ENCODE assay signal across 9 cellular contexts in genomic region chr17:40791808-40792436, GRCh38. TPM values are rescaled to one million over a fixed set of nuclear protein-coding genes. Genes with fewer than 3 reads are reported as not detected.
DNase-seq lines count a peak whose midpoint lies in the region; ATAC-seq, FAIRE-seq and TF ChIP-seq lines count a peak whose summit lies in the region.
"Had no signal": no experiment of that assay in that cellular context is flagged by ENCODE, and none has a peak within 500 bp of the region (broad histone marks: within the 10 kb centered on the region; RNA-seq: fewer than 3 reads in every experiment).

No MANE protein-coding gene starts in this region.

- H3K4me3 ChIP-seq in AG09309 (ENCODE audit: control insufficient read depth, low read depth, low read length) (no peak overlapping the region), IMR-90 (ENCODE audit: insufficient read depth, low read depth, low read length) (no peak overlapping the region), K562 (no peak overlapping the region)

- FAIRE-seq in K562 (lab: Jason Lieb, UNC) = peak; percentile 82

- peaks cover 44% of the 10 kb centered on the region for H3K27me3 ChIP-seq in IMR-90 (ENCODE audit: control insufficient read depth, insufficient read depth, low read length)
- peaks cover 21 to 25% of the 10 kb centered on the region in 2 experiments for H3K27me3 ChIP-seq in K562 (ENCODE audit: control insufficient read depth in 2 of 2, insufficient read depth in 2 of 2, low read length in 2 of 2)

- no peak overlapping the region for H2BK5ac ChIP-seq in IMR-90 (ENCODE audit: low read depth, low read length, poor library complexity, severe bottlenecking)

- no peak overlapping the region for H2AK9ac ChIP-seq in IMR-90 (replicated peaks; ENCODE audit: low read depth, low read length, poor library complexity)

- H4K8ac ChIP-seq in IMR-90 (ENCODE audit: low read depth in 2 of 2, low read length in 2 of 2) = no peak overlapping the region

- H2BK15ac ChIP-seq in IMR-90 (ENCODE audit: low read depth, low read length) = no peak overlapping the region

- H3K36me3 ChIP-seq in IMR-90 (ENCODE audit: control insufficient read depth, insufficient read depth, low read length) (no peaks in the 10 kb centered on the region), K562 (ENCODE audit: control insufficient read depth, insufficient read depth, low read length) (no peaks in the 10 kb centered on the region)

- no peak overlapping the region for H4K5ac ChIP-seq in IMR-90 (ENCODE audit: low read depth, low read length)

- TF ChIP-seq CTCF in AG09309 (IDR thresholded peaks at IDR 0.05; ENCODE audit: control insufficient read depth, insufficient read depth, low read depth, low read length, missing control alignments) = peak; percentile 61
- TF ChIP-seq CTCF in IMR-90 (conservative IDR thresholded peaks at IDR 0.05; ENCODE audit: low read depth, low read length) = peak; percentile 71
- TF ChIP-seq CTCF in K562 (IDR thresholded peaks at IDR 0.05 in 2 of 3, conservative IDR thresholded peaks at IDR 0.05 in 1 of 3; ENCODE audit: insufficient read depth in 2 of 3, low read depth in 1 of 3, low read length in 3 of 3) = peak; percentile 52 to 73 (median 65)

- intact Hi-C loops in IMR-90 (cut with micrococcal nuclease) (loop anchor here (1.0 to 10.0 kb wide), 4 partner anchors 144 to 427 kb away; partner anchors contain the start of gene GJD3), K562 (cut with micrococcal nuclease) (loop anchor here (1.0 to 2.0 kb wide), 2 partner anchors 171 to 177 kb away; no protein-coding TSS in a partner anchor), head of caudate nucleus (cut with DNase I) (no loop called here)

- H3K4me2 ChIP-seq in IMR-90 (ENCODE audit: low read depth, low read length) (no peak overlapping the region), K562 (ENCODE audit: insufficient read depth, low read length) (no peak overlapping the region)

- H4K91ac ChIP-seq in IMR-90 (ENCODE audit: insufficient read depth, low read depth, low read length) = no peak overlapping the region

- no peak overlapping the region for H3K56ac ChIP-seq in IMR-90 (ENCODE audit: extremely low read depth, insufficient read depth, low read length)

- H2AK5ac ChIP-seq in IMR-90 (ENCODE audit: low read depth, low read length) = no peak overlapping the region

- H3K18ac ChIP-seq in IMR-90 (ENCODE audit: low read depth, low read length) = no peak overlapping the region

- POLR2A ChIA-PET in IMR-90 (lab: Charles Lee; ENCODE audit: unreplicated experiment) = no interaction called here
- POLR2A ChIA-PET in K562 (lab: Yijun Ruan, JAX) = no interaction called here

- no peak overlapping the region for H2AFZ ChIP-seq in IMR-90 (replicated peaks; ENCODE audit: low read length, poor library complexity)
- no peak overlapping the region for H2AFZ ChIP-seq in K562 (ENCODE audit: low read depth, low read length)

- H3K9me3 ChIP-seq in IMR-90 (ENCODE audit: control insufficient read depth, insufficient read depth, low read length) (no peaks in the 10 kb centered on the region), K562 (replicated peaks; ENCODE audit: control insufficient read depth, insufficient read depth, low read depth, low read length) (no peaks in the 10 kb centered on the region)

- H3K4ac ChIP-seq in IMR-90 (ENCODE audit: low read depth, low read length) = no peak overlapping the region

- no peak overlapping the region for H3K9ac ChIP-seq in IMR-90 (ENCODE audit: low read depth, low read length)
- no peak overlapping the region for H3K9ac ChIP-seq in K562 (ENCODE audit: insufficient read depth in 1 of 2, low read depth in 2 of 2, low read length in 2 of 2)

- no peak overlapping the region for H3K23ac ChIP-seq in IMR-90 (ENCODE audit: low read depth, low read length)

- peak; percentile 61 for TF ChIP-seq RAD21 in IMR-90 (IDR thresholded peaks at IDR 0.05; ENCODE audit: low read length)
- TF ChIP-seq RAD21 in K562 (CRISPR knock-in tag; conservative IDR thresholded peaks at IDR 0.05 in 1 of 2, IDR thresholded peaks at IDR 0.05 in 1 of 2) = peak; percentile 54 to 80

- H2BK120ac ChIP-seq in IMR-90 (ENCODE audit: low read depth, low read length) = no peak overlapping the region

- ATAC-seq in IMR-90 (ENCODE audit: low read depth) (peak; percentile 72), K562 (no peak), left lobe of liver (peak; percentile 82), HG02571 (IDR thresholded peaks at IDR 0.05; ENCODE audit: unreplicated experiment) (no peak), HG03378 (IDR thresholded peaks at IDR 0.05; ENCODE audit: unreplicated experiment) (no peak)

- TF ChIP-seq POLR2A in IMR-90 (IDR thresholded peaks at IDR 0.05; ENCODE audit: low read depth, low read length) (no peak), K562 (conservative IDR thresholded peaks at IDR 0.05) (no peak)

- H3K9me1 ChIP-seq in IMR-90 (ENCODE audit: insufficient read depth, low read length) (no peaks in the 10 kb centered on the region), K562 (ENCODE audit: control insufficient read depth, insufficient read depth, low read length) (no peaks in the 10 kb centered on the region)

- H3K79me2 ChIP-seq in K562 (ENCODE audit: control insufficient read depth, insufficient read depth, low read length) = no peaks in the 10 kb centered on the region

- H4K20me1 ChIP-seq in IMR-90 (ENCODE audit: insufficient read depth, low read length) (no peaks in the 10 kb centered on the region), K562 (replicated peaks; ENCODE audit: control insufficient read depth, insufficient read depth, low read length) (no peaks in the 10 kb centered on the region)

- no peak for TF ChIP-seq EP300 in K562 (IDR thresholded peaks at IDR 0.05; ENCODE audit: low read length)

- H2BK20ac ChIP-seq in IMR-90 (ENCODE audit: low read depth, low read length) = no peak overlapping the region

- WGBS in IMR-90 (ENCODE audit: extremely low coverage in 2 of 2, insufficient read length in 1 of 2), 2 experiments = 0% methylated on average over 1 of the region's 5 CpGs; no CpG with 5 or more reads in 1 of the 2 experiments
- 7% methylated on average over 5 of the region's 5 CpGs for WGBS in K562 (ENCODE audit: insufficient coverage, low coverage, missing lambda C conversion rate)

- no peaks in the 10 kb centered on the region for H3K79me1 ChIP-seq in IMR-90 (ENCODE audit: low read depth in 1 of 2, low read length in 2 of 2)

- in situ Hi-C loops in IMR-90 (cut with MboI; ENCODE audit: low sequenced_read_pairs) = loop anchor here (5.0 to 25.0 kb wide), 2 partner anchors 175 to 430 kb away; partner anchors contain the start of gene GJD3
- in situ Hi-C loops in K562 (cut with MboI) = loop anchor here (5.0 kb wide), 1 partner anchor 175 kb away; no protein-coding TSS in a partner anchor

- no peak overlapping the region for H3K27ac ChIP-seq in IMR-90 (ENCODE audit: insufficient read depth, low read length)
- H3K27ac ChIP-seq in K562 (ENCODE audit: extremely low read depth, low read depth, low read length) = no peak overlapping the region

- CTCF ChIA-PET in IMR-90 (lab: Yijun Ruan, JAX) = interaction anchor here (0.6 to 1.9 kb wide), 6 partner anchors 12 to 856 kb away, joined by 3 to 6 read pairs (median 3); no protein-coding TSS in a partner anchor
- CTCF ChIA-PET in K562 (lab: Yijun Ruan, JAX; ENCODE audit: low intra/inter-chr PET ratio) = interaction anchor here (0.5 to 1.5 kb wide), 7 partner anchors 172 to 433 kb away, joined by 3 to 10 read pairs (median 4); no protein-coding TSS in a partner anchor

- BruUV-seq in IMR-90 (replicated peaks; lab: Mats Ljungman, UMichigan) (no TSS peak), K562 (replicated peaks; lab: Mats Ljungman, UMichigan) (no TSS peak)

- no peaks in the 10 kb centered on the region for H3K4me1 ChIP-seq in IMR-90 (ENCODE audit: control insufficient read depth, insufficient read depth, low read length)
- H3K4me1 ChIP-seq in K562 (replicated peaks in 1 of 2; ENCODE audit: control insufficient read depth in 2 of 2, insufficient read depth in 2 of 2, low read length in 2 of 2) = peaks cover 3% of the 10 kb centered on the region in 2 experiments; a peak in 1 of 5 replicates

- no peak overlapping the region for H3K14ac ChIP-seq in IMR-90 (replicated peaks; ENCODE audit: low read depth, low read length)

- dilution Hi-C loops in IMR-90 (cut with HindIII; ENCODE audit: low sequenced_read_pairs, unreplicated experiment) = no loop called here

- DNase-seq in AG09309 (ENCODE audit: low read depth) (no peak), IMR-90 (peak; percentile 55), K562 (ENCODE audit: extremely low read depth in 1 of 4, low spot score in 3 of 4) (peak in 2 of 4 experiments; percentile 14 to 15), left lobe of liver (ENCODE audit: low spot score) (no peak), head of caudate nucleus (no peak), DMS79 (lab: John Stamatoyannopoulos, UW) (no peak)
- DNase-seq: activated naive CD8-positive, alpha-beta T cell treated with anti-CD3 and anti-CD28 coated beads, Interleukin-2, amount 10 ng/mL, durations not matched to agents 7 days and 5 days had no signal

RNA-seq across cellular contexts. Expression of gene KRT28, which starts 7.8 kb away (rescaled TPM):
- total RNA-seq in IMR-90 (2012; rRNA removed) = not detected in 2 replicates
- polyA plus RNA-seq in IMR-90 (2012; rRNA removed) = not detected in 2 replicates
- not detected in 2 replicates for polyA plus RNA-seq in IMR-90 (2012; cell fraction: cytosol; rRNA removed)
- not detected in 2 replicates for polyA plus RNA-seq in IMR-90 (2012; cell fraction: nucleus; rRNA removed; ENCODE audit: low replicate concordance)
- total RNA-seq in K562 (2011; cell fraction: chromatin; rRNA removed; ENCODE audit: low replicate concordance) = not detected in 2 replicates
- total RNA-seq in K562 (2011; cell fraction: nucleolus; rRNA removed) = not detected in 2 replicates
- total RNA-seq in K562 (2011; cell fraction: nucleoplasm; rRNA removed) = not detected in 2 replicates
- not detected in 2 replicates for total RNA-seq in K562 (2014; rRNA removed)
- total RNA-seq in K562 (2014; rRNA removed; fragmentation: Illumina TruSeq; extraction: Trizol) = not detected in 2 replicates
- not detected in 2 replicates for total RNA-seq in K562 (2015; rRNA removed; fragmentation: Illumina TruSeq; extraction: Trizol)
- total RNA-seq in K562 (2021) = not detected in 2 replicates
- not detected in 2 replicates for polyA plus RNA-seq in K562 (2011; rRNA removed)
- not detected in 2 replicates for polyA plus RNA-seq in K562 (2011; cell fraction: cytosol; rRNA removed)
- polyA plus RNA-seq in K562 (2011; cell fraction: nucleus; rRNA removed) = not detected in 2 replicates
- polyA plus RNA-seq in K562 (2012) = not detected in 2 replicates
- not detected in 2 replicates for polyA plus RNA-seq in K562 (2014; fragmentation: Illumina TruSeq; extraction: Trizol)
- not detected for polyA plus RNA-seq in K562 (2014; fragmentation: Nextera tagmentation; extraction: Ambion mirVana)
- polyA plus RNA-seq in K562 (2014; rRNA removed) = not detected in 2 replicates
- not detected in 2 replicates for polyA minus RNA-seq in K562 (2011; rRNA and poly(A)+ RNA removed)
- polyA minus RNA-seq in K562 (2011; cell fraction: cytosol; rRNA and poly(A)+ RNA removed) = not detected in 2 replicates
- polyA minus RNA-seq in K562 (2011; cell fraction: nucleus; rRNA and poly(A)+ RNA removed) = not detected in 2 replicates
- not detected for total RNA-seq in left lobe of liver
- total RNA-seq: activated naive CD8-positive, alpha-beta T cell treated with anti-CD3 and anti-CD28 coated beads, Interleukin-2, amount 10 ng/mL, durations not matched to agents 7 days and 5 days had no signal

RNA-seq across cellular contexts. Expression of gene KRT27, which starts 9.6 kb away (rescaled TPM):
- total RNA-seq in IMR-90 (2012; rRNA removed) = not detected in 2 replicates
- polyA plus RNA-seq in IMR-90 (2012; rRNA removed) = not detected in 2 replicates
- not detected in 2 replicates for polyA plus RNA-seq in IMR-90 (2012; cell fraction: cytosol; rRNA removed)
- not detected in 2 replicates for polyA plus RNA-seq in IMR-90 (2012; cell fraction: nucleus; rRNA removed; ENCODE audit: low replicate concordance)
- total RNA-seq in K562 (2011; cell fraction: chromatin; rRNA removed; ENCODE audit: low replicate concordance) = not detected in 2 replicates
- not detected in 2 replicates for total RNA-seq in K562 (2011; cell fraction: nucleolus; rRNA removed)
- not detected in 2 replicates for total RNA-seq in K562 (2011; cell fraction: nucleoplasm; rRNA removed)
- not detected in 2 replicates for total RNA-seq in K562 (2014; rRNA removed)
- not detected in 2 replicates for total RNA-seq in K562 (2014; rRNA removed; fragmentation: Illumina TruSeq; extraction: Trizol)
- not detected in 2 replicates for total RNA-seq in K562 (2015; rRNA removed; fragmentation: Illumina TruSeq; extraction: Trizol)
- total RNA-seq in K562 (2021) = 0.11 TPM in 1 of 2 replicates, not detected in the other
- polyA plus RNA-seq in K562 (2011; rRNA removed) = not detected in 2 replicates
- polyA plus RNA-seq in K562 (2011; cell fraction: cytosol; rRNA removed) = not detected in 2 replicates
- polyA plus RNA-seq in K562 (2011; cell fraction: nucleus; rRNA removed) = not detected in 2 replicates
- polyA plus RNA-seq in K562 (2012) = not detected in 2 replicates
- polyA plus RNA-seq in K562 (2014; fragmentation: Illumina TruSeq; extraction: Trizol) = not detected in 2 replicates
- under 1 TPM in 1 of 2 experiments, not detected in 1; 0.10 TPM for polyA plus RNA-seq in K562 (2014; fragmentation: Nextera tagmentation; extraction: Ambion mirVana)
- polyA plus RNA-seq in K562 (2014; rRNA removed) = not detected in 2 replicates
- polyA minus RNA-seq in K562 (2011; rRNA and poly(A)+ RNA removed) = not detected in 2 replicates
- not detected in 2 replicates for polyA minus RNA-seq in K562 (2011; cell fraction: cytosol; rRNA and poly(A)+ RNA removed)
- not detected in 2 replicates for polyA minus RNA-seq in K562 (2011; cell fraction: nucleus; rRNA and poly(A)+ RNA removed)
- total RNA-seq in left lobe of liver = not detected
- total RNA-seq: activated naive CD8-positive, alpha-beta T cell treated with anti-CD3 and anti-CD28 coated beads, Interleukin-2, amount 10 ng/mL, durations not matched to agents 7 days and 5 days had no signal

RNA-seq across cellular contexts. Expression of gene KRT26, which starts 19.9 kb away (rescaled TPM):
- total RNA-seq in IMR-90 (2012; rRNA removed) (not detected in 2 replicates), K562 (2014; rRNA removed) (not detected in 2 replicates), K562 (2014; rRNA removed; fragmentation: Illumina TruSeq; extraction: Trizol) (not detected in 2 replicates), K562 (2015; rRNA removed; fragmentation: Illumina TruSeq; extraction: Trizol) (not detected in 2 replicates), K562 (2021) (not detected in 2 replicates), left lobe of liver (not detected)
- polyA plus RNA-seq in IMR-90 (2012; rRNA removed) (not detected in 2 replicates), K562 (2011; rRNA removed) (not detected in 2 replicates), K562 (2014; fragmentation: Illumina TruSeq; extraction: Trizol) (not detected in 2 replicates), K562 (2014; fragmentation: Nextera tagmentation; extraction: Ambion mirVana) (not detected), K562 (2014; rRNA removed) (not detected in 2 replicates)
- polyA plus RNA-seq in IMR-90 (2012; cell fraction: cytosol; rRNA removed) = not detected in 2 replicates
- polyA plus RNA-seq in IMR-90 (2012; cell fraction: nucleus; rRNA removed; ENCODE audit: low replicate concordance) = not detected in 2 replicates
- not detected in 2 replicates for total RNA-seq in K562 (2011; cell fraction: chromatin; rRNA removed; ENCODE audit: low replicate concordance)
- not detected in 2 replicates for total RNA-seq in K562 (2011; cell fraction: nucleolus; rRNA removed)
- not detected in 2 replicates for total RNA-seq in K562 (2011; cell fraction: nucleoplasm; rRNA removed)
- polyA plus RNA-seq in K562 (2011; cell fraction: cytosol; rRNA removed) = not detected in 2 replicates
- polyA plus RNA-seq in K562 (2011; cell fraction: nucleus; rRNA removed) = not detected in 2 replicates
- polyA plus RNA-seq in K562 (2012) = not detected in 2 replicates
- not detected in 2 replicates for polyA minus RNA-seq in K562 (2011; rRNA and poly(A)+ RNA removed)
- not detected in 2 replicates for polyA minus RNA-seq in K562 (2011; cell fraction: cytosol; rRNA and poly(A)+ RNA removed)
- polyA minus RNA-seq in K562 (2011; cell fraction: nucleus; rRNA and poly(A)+ RNA removed) = not detected in 2 replicates
- total RNA-seq: activated naive CD8-positive, alpha-beta T cell treated with anti-CD3 and anti-CD28 coated beads, Interleukin-2, amount 10 ng/mL, durations not matched to agents 7 days and 5 days had no signal

RNA-seq across cellular contexts. Expression of gene KRT10, which starts 30.5 kb away (rescaled TPM):
- 0.18 and 1.1 TPM in 2 replicates for total RNA-seq in IMR-90 (2012; rRNA removed)
- 18.3 and 18.5 TPM in 2 replicates for polyA plus RNA-seq in IMR-90 (2012; rRNA removed)
- 46.5 and 78.8 TPM in 2 replicates for polyA plus RNA-seq in IMR-90 (2012; cell fraction: cytosol; rRNA removed)
- 15.0 and 35.2 TPM in 2 replicates for polyA plus RNA-seq in IMR-90 (2012; cell fraction: nucleus; rRNA removed; ENCODE audit: low replicate concordance)
- 11.6 and 27.7 TPM in 2 replicates for total RNA-seq in K562 (2011; cell fraction: chromatin; rRNA removed; ENCODE audit: low replicate concordance)
- 10.5 and 12.3 TPM in 2 replicates for total RNA-seq in K562 (2011; cell fraction: nucleolus; rRNA removed)
- 19.1 and 28.6 TPM in 2 replicates for total RNA-seq in K562 (2011; cell fraction: nucleoplasm; rRNA removed)
- total RNA-seq in K562 (2014; rRNA removed) = 64.0 and 70.5 TPM in 2 replicates
- total RNA-seq in K562 (2014; rRNA removed; fragmentation: Illumina TruSeq; extraction: Trizol) = 80.8 and 101 TPM in 2 replicates
- 45.7 and 51.0 TPM in 2 replicates for total RNA-seq in K562 (2015; rRNA removed; fragmentation: Illumina TruSeq; extraction: Trizol)
- 153 and 166 TPM in 2 replicates for total RNA-seq in K562 (2021)
- polyA plus RNA-seq in K562 (2011; rRNA removed) = 38.5 and 179 TPM in 2 replicates
- polyA plus RNA-seq in K562 (2011; cell fraction: cytosol; rRNA removed) = 14.5 and 29.1 TPM in 2 replicates
- 13.4 and 14.2 TPM in 2 replicates for polyA plus RNA-seq in K562 (2011; cell fraction: nucleus; rRNA removed)
- 97.2 and 238 TPM in 2 replicates for polyA plus RNA-seq in K562 (2012)
- 76.2 and 80.2 TPM in 2 replicates for polyA plus RNA-seq in K562 (2014; fragmentation: Illumina TruSeq; extraction: Trizol)
- polyA plus RNA-seq in K562 (2014; fragmentation: Nextera tagmentation; extraction: Ambion mirVana) = 10 to 100 TPM; 47.0 to 54.6 TPM
- polyA plus RNA-seq in K562 (2014; rRNA removed) = 110 and 139 TPM in 2 replicates
- polyA minus RNA-seq in K562 (2011; rRNA and poly(A)+ RNA removed) = 5.6 and 37.3 TPM in 2 replicates
- polyA minus RNA-seq in K562 (2011; cell fraction: cytosol; rRNA and poly(A)+ RNA removed) = 6.6 and 21.6 TPM in 2 replicates
- polyA minus RNA-seq in K562 (2011; cell fraction: nucleus; rRNA and poly(A)+ RNA removed) = 2.4 and 4.8 TPM in 2 replicates
- total RNA-seq in left lobe of liver = 12.2 TPM

RNA-seq across cellular contexts. Expression of gene KRT25, which starts 36.8 kb away (rescaled TPM):
- total RNA-seq in IMR-90 (2012; rRNA removed) (not detected in 2 replicates), K562 (2014; rRNA removed) (not detected in 2 replicates), K562 (2014; rRNA removed; fragmentation: Illumina TruSeq; extraction: Trizol) (not detected in 2 replicates), K562 (2015; rRNA removed; fragmentation: Illumina TruSeq; extraction: Trizol) (not detected in 2 replicates), K562 (2021) (not detected in 2 replicates), left lobe of liver (not detected)
- polyA plus RNA-seq in IMR-90 (2012; rRNA removed) (not detected in 2 replicates), K562 (2011; rRNA removed) (not detected in 2 replicates), K562 (2014; fragmentation: Illumina TruSeq; extraction: Trizol) (not detected in 2 replicates), K562 (2014; fragmentation: Nextera tagmentation; extraction: Ambion mirVana) (not detected), K562 (2014; rRNA removed) (not detected in 2 replicates)
- not detected in 2 replicates for polyA plus RNA-seq in IMR-90 (2012; cell fraction: cytosol; rRNA removed)
- polyA plus RNA-seq in IMR-90 (2012; cell fraction: nucleus; rRNA removed; ENCODE audit: low replicate concordance) = not detected in 2 replicates
- total RNA-seq in K562 (2011; cell fraction: chromatin; rRNA removed; ENCODE audit: low replicate concordance) = not detected in 2 replicates
- not detected in 2 replicates for total RNA-seq in K562 (2011; cell fraction: nucleolus; rRNA removed)
- total RNA-seq in K562 (2011; cell fraction: nucleoplasm; rRNA removed) = not detected in 2 replicates
- not detected in 2 replicates for polyA plus RNA-seq in K562 (2011; cell fraction: cytosol; rRNA removed)
- polyA plus RNA-seq in K562 (2011; cell fraction: nucleus; rRNA removed) = not detected in 2 replicates
- polyA plus RNA-seq in K562 (2012) = 0.19 TPM in 1 of 2 replicates, not detected in the other
- polyA minus RNA-seq in K562 (2011; rRNA and poly(A)+ RNA removed) = not detected in 2 replicates
- polyA minus RNA-seq in K562 (2011; cell fraction: cytosol; rRNA and poly(A)+ RNA removed) = not detected in 2 replicates
- not detected in 2 replicates for polyA minus RNA-seq in K562 (2011; cell fraction: nucleus; rRNA and poly(A)+ RNA removed)
- total RNA-seq: activated naive CD8-positive, alpha-beta T cell treated with anti-CD3 and anti-CD28 coated beads, Interleukin-2, amount 10 ng/mL, durations not matched to agents 7 days and 5 days had no signal

Comparison
In these comparisons a context has a peak if more than half of its experiments do, and no peak if none do; other contexts are left out.
1. ATAC-seq: peak in IMR-90 (single experiment) and left lobe of liver (single experiment); none in K562 (single experiment), HG02571 (single experiment) and HG03378 (single experiment).
2. Peak in every context shown above with its lines, with median percentiles within 50 percentile points of each other: CTCF ChIP-seq.